In genomic region chr16:20868890-20869289, GRCh38 we compare ENCODE assay signal across 9 cellular contexts. TPM values are rescaled to one million over a fixed set of nuclear protein-coding genes. Genes with fewer than 3 reads are reported as not detected.
A peak's percentile ranks its signal among the peaks of the same experiment; 100 is the strongest.
DNase-seq lines count a peak whose midpoint lies in the region; ATAC-seq and TF ChIP-seq lines count a peak whose summit lies in the region.
"Had no signal": no experiment of that assay in that cellular context is flagged by ENCODE, and none has a peak within 500 bp of the region (broad histone marks: within the 10 kb centered on the region; RNA-seq: fewer than 3 reads in every experiment).

No MANE protein-coding gene starts in this region.

- peaks cover 5% of the 10 kb centered on the region for H3K9me3 Mint-ChIP-seq in WTC11

- no peaks in the 10 kb centered on the region for H3K36me3 ChIP-seq in trophoblast cell (ENCODE audit: control insufficient read depth in 1 of 2, insufficient read depth in 2 of 2, low read length in 2 of 2)

- no peak overlapping the region for H3K27ac ChIP-seq in trophoblast cell (ENCODE audit: low read depth, low read length)

- H3K4me3 ChIP-seq in trophoblast cell (ENCODE audit: low read depth, low read length): no peak overlapping the region

- peaks cover 26 to 34% of the 10 kb centered on the region in 2 experiments for H3K4me1 ChIP-seq in trophoblast cell (ENCODE audit: control insufficient read depth in 1 of 2, insufficient read depth in 2 of 2, low read length in 2 of 2)

- no peak overlapping the region for H4K12ac ChIP-seq in trophoblast cell (ENCODE audit: low read depth, low read length)

- no peak overlapping the region for H2BK120ac ChIP-seq in trophoblast cell (ENCODE audit: insufficient read depth, low read length, poor library complexity)

- no peak overlapping the region for H4K91ac ChIP-seq in trophoblast cell (ENCODE audit: low read depth, low read length)

- H3K9ac ChIP-seq in trophoblast cell (ENCODE audit: low read length): no peak overlapping the region

- H3K18ac ChIP-seq in trophoblast cell (ENCODE audit: low read length): peak overlapping the region; percentile 80

- peaks cover 4% of the 10 kb centered on the region for H3K36me3 Mint-ChIP-seq in WTC11

- no peak overlapping the region; the same call in 1 of the 2 replicates for H3K27ac Mint-ChIP-seq in WTC11

- H2BK12ac ChIP-seq in trophoblast cell (ENCODE audit: low read length): peak overlapping the region; percentile 17

- no peaks in the 10 kb centered on the region for H3K27me3 Mint-ChIP-seq in WTC11 (ENCODE audit: low read depth)

- H3K4me3 Mint-ChIP-seq in WTC11: no peak overlapping the region

- peak; percentile 53 for DNase-seq in Daoy (ENCODE audit: low read depth)
- no peak for DNase-seq in WTC11 (ENCODE audit: low spot score)
- DNase-seq in Right ventricle myocardium inferior (ENCODE audit: missing footprints): peak; percentile 89
- DNase-seq in trophoblast cell: no peak
- DNase-seq in NCI-H1436 (lab: John Stamatoyannopoulos, UW): no peak
- no peak for DNase-seq in DMS153 treated with DMSO at 0.1 percent for 48 hours (lab: John Stamatoyannopoulos, UW; ENCODE audit: unreplicated experiment)
- no peak for DNase-seq in stimulated activated CD4-positive, alpha-beta T cell treated with anti-CD3 and anti-CD28 coated beads, Interleukin-15, amount 100 ng/mL, for 24 hours
- DNase-seq: DND-41 had no signal

- H3K23ac ChIP-seq in trophoblast cell (ENCODE audit: low read length): no peak overlapping the region

- H3K4me2 ChIP-seq in trophoblast cell (ENCODE audit: low read length): no peak overlapping the region

- H3K79me1 ChIP-seq in trophoblast cell (ENCODE audit: low read length): peaks cover 8% of the 10 kb centered on the region

- no peak overlapping the region for H2BK5ac ChIP-seq in trophoblast cell (ENCODE audit: low read depth, low read length, poor library complexity)

- H4K8ac ChIP-seq in trophoblast cell (ENCODE audit: low read depth, low read length): no peak overlapping the region

- H2AK5ac ChIP-seq in trophoblast cell (ENCODE audit: low read length): no peak overlapping the region

- H3K4ac ChIP-seq in trophoblast cell (ENCODE audit: low read depth, low read length): peak overlapping the region; percentile 65

- intact Hi-C loops in Right ventricle myocardium inferior (cut with DNase I): loop anchor here (5.0 kb wide), 1 partner anchor 33 kb away; the partner anchor contains the start of genes DCUN1D3 and LYRM1

- TF ChIP-seq CTCF in WTC11 (IDR thresholded peaks at IDR 0.05): no peak

- 0 out of 2 replicates have a peak, but pooled peaks have one; percentile 34 for ATAC-seq in WTC11
- peak; percentile 95 for ATAC-seq in Right ventricle myocardium inferior
- no peak for ATAC-seq in HG03095 (IDR thresholded peaks at IDR 0.05; ENCODE audit: unreplicated experiment)

- peak overlapping the region; percentile 58 for H2AFZ ChIP-seq in trophoblast cell (ENCODE audit: insufficient read depth, low read length, poor library complexity)

- peaks cover 37% of the 10 kb centered on the region for H3K4me1 Mint-ChIP-seq in WTC11

- no peaks in the 10 kb centered on the region for H3K9me3 ChIP-seq in trophoblast cell (ENCODE audit: insufficient read depth, low read depth, low read length)

- no peaks in the 10 kb centered on the region for H3K27me3 ChIP-seq in trophoblast cell (ENCODE audit: insufficient read depth, low read length)

- peaks cover 4% of the 10 kb centered on the region for H3K79me2 ChIP-seq in trophoblast cell (ENCODE audit: control insufficient read depth, insufficient read depth, low read length, poor library complexity)

- CTCF ChIA-PET in WTC11 (lab: Charles Lee): interaction anchor here (1.2 kb wide), 1 partner anchor 19 kb away, joined by 3 read pairs; no protein-coding TSS in a partner anchor

- WGBS in trophoblast cell (ENCODE audit: extremely low coverage, insufficient coverage, insufficient read length): no CpG with 5 or more reads among the region's 3 CpGs

- POLR2A ChIA-PET in WTC11 (lab: Charles Lee): interaction anchor here (0.5 kb wide), 1 partner anchor 31 kb away, joined by 4 read pairs; the partner anchor contains the start of genes DCUN1D3 and LYRM1

- H3K14ac ChIP-seq in trophoblast cell (ENCODE audit: low read length): no peak overlapping the region

TF ChIP-seq in WTC11, 78 proteins besides CTCF, POLR2A, EP300 and RAD21:
- no peak for TF ChIP-seq ZNF671 (CRISPR knock-in tag; IDR thresholded peaks at IDR 0.05)
- TF ChIP-seq GABPB1 (CRISPR knock-in tag; IDR thresholded peaks at IDR 0.05): peak; percentile 48; the same call in 1 of the 2 replicates
- no peak for TF ChIP-seq ZNF219 (CRISPR knock-in tag; IDR thresholded peaks at IDR 0.05; ENCODE audit: borderline replicate concordance)
- no peak for TF ChIP-seq RORB (CRISPR knock-in tag; IDR thresholded peaks at IDR 0.05)
- TF ChIP-seq MLX (CRISPR knock-in tag; IDR thresholded peaks at IDR 0.05): no peak
- TF ChIP-seq ERG (CRISPR knock-in tag; IDR thresholded peaks at IDR 0.05): no peak

RNA-seq across cellular contexts. Expression of gene DCUN1D3, which starts 31.3 kb away (rescaled TPM):
- total RNA-seq in Daoy (2014; rRNA removed; shearing (Covaris generic)): 10.2 and 16.9 TPM in 2 replicates
- total RNA-seq in WTC11 (2021) (12.8 to 14.7 TPM (median 14.4 TPM) in 3 replicates), Right ventricle myocardium inferior (15.8 TPM)
- polyA plus RNA-seq in trophoblast cell (2013): 7.3 and 7.9 TPM in 2 replicates

RNA-seq across cellular contexts. Expression of gene LYRM1, which starts 31.7 kb away (rescaled TPM):
- 42.1 and 59.4 TPM in 2 replicates for total RNA-seq in Daoy (2014; rRNA removed; shearing (Covaris generic))
- 11.4 to 15.0 TPM (median 12.3 TPM) in 3 replicates for total RNA-seq in WTC11 (2021)
- total RNA-seq in Right ventricle myocardium inferior: 58.1 TPM
- polyA plus RNA-seq in trophoblast cell (2013): 14.8 and 16.5 TPM in 2 replicates

Comparison
In these comparisons a context has a peak if more than half of its experiments do, and no peak if none do; other contexts are left out.
1. DNase-seq: peak in Daoy (single experiment) and Right ventricle myocardium inferior (single experiment); none in WTC11 (single experiment), trophoblast cell (0 of 2), NCI-H1436 (single experiment), DMS153 treated with DMSO at 0.1 percent for 48 hours (single experiment) and stimulated activated CD4-positive, alpha-beta T cell treated with anti-CD3 and anti-CD28 coated beads, Interleukin-15, amount 100 ng/mL, for 24 hours (single experiment).